In genomic region chr17:4006745-4007211, GRCh38 we compare ENCODE assay signal across 18 cellular contexts. TPM values are rescaled to one million over a fixed set of nuclear protein-coding genes. Genes with fewer than 3 reads are reported as not detected.
DNase-seq lines count a peak whose midpoint lies in the region; ATAC-seq and TF ChIP-seq lines count a peak whose summit lies in the region.
"Had no signal": no experiment of that assay in that cellular context is flagged by ENCODE, and none has a peak within 500 bp of the region (broad histone marks: within the 10 kb centered on the region; RNA-seq: fewer than 3 reads in every experiment).

No MANE protein-coding gene starts in this region.

- peaks cover 20% of the 10 kb centered on the region for H3K36me3 Mint-ChIP-seq in endothelial cell (ENCODE audit: low read depth, unreplicated experiment)
- peaks cover 41% of the 10 kb centered on the region for H3K36me3 Mint-ChIP-seq in nephron progenitor cell (ENCODE audit: low read depth)
- H3K36me3 Mint-ChIP-seq in stimulated activated naive B cell treated with anti-CD40 and anti-IgM and Interleukin-4, amounts not matched to agents 10 μg/mL and 1 μg/mL and 100 μg/mL, for 72 hours, result peaks cover 40 to 53% of the 10 kb centered on the region in 2 donors

- H3K4me1 Mint-ChIP-seq in endothelial cell (ENCODE audit: unreplicated experiment) (peaks cover 15% of the 10 kb centered on the region), nephron progenitor cell (peaks cover 45% of the 10 kb centered on the region)
- H3K4me1 Mint-ChIP-seq in stimulated activated naive B cell treated with anti-CD40 and anti-IgM and Interleukin-4, amounts not matched to agents 10 μg/mL and 1 μg/mL and 100 μg/mL, for 72 hours, result peaks cover 20 to 34% of the 10 kb centered on the region in 2 donors

- H3K27me3 Mint-ChIP-seq in endothelial cell (ENCODE audit: unreplicated experiment) (peaks cover 14% of the 10 kb centered on the region), nephron progenitor cell (ENCODE audit: low read depth, poor library complexity) (peaks cover 9% of the 10 kb centered on the region)
- no peaks in the 10 kb centered on the region for H3K27me3 Mint-ChIP-seq in stimulated activated naive B cell treated with anti-CD40 and anti-IgM and Interleukin-4, amounts not matched to agents 10 μg/mL and 1 μg/mL and 100 μg/mL, for 72 hours
- H3K27me3 Mint-ChIP-seq: activated CD4-positive, alpha-beta memory T cell treated with anti-CD3 and anti-CD28 coated beads for 36 hours had no signal

- H3K9me3 Mint-ChIP-seq in endothelial cell (ENCODE audit: unreplicated experiment), result no peaks in the 10 kb centered on the region
- no peaks in the 10 kb centered on the region for H3K9me3 Mint-ChIP-seq in nephron progenitor cell
- no peaks in the 10 kb centered on the region for H3K9me3 Mint-ChIP-seq in stimulated activated naive B cell treated with anti-CD40 and anti-IgM and Interleukin-4, amounts not matched to agents 10 μg/mL and 1 μg/mL and 100 μg/mL, for 72 hours
- H3K9me3 Mint-ChIP-seq: activated CD4-positive, alpha-beta memory T cell treated with anti-CD3 and anti-CD28 coated beads for 36 hours had no signal

- H3K4me3 Mint-ChIP-seq in endothelial cell (ENCODE audit: unreplicated experiment), result peak overlapping the region; percentile 18
- H3K4me3 Mint-ChIP-seq in nephron progenitor cell, result no peak overlapping the region
- no peak overlapping the region for H3K4me3 Mint-ChIP-seq in stimulated activated naive B cell treated with anti-CD40 and anti-IgM and Interleukin-4, amounts not matched to agents 10 μg/mL and 1 μg/mL and 100 μg/mL, for 72 hours
- H3K4me3 Mint-ChIP-seq: activated CD4-positive, alpha-beta memory T cell treated with anti-CD3 and anti-CD28 coated beads for 36 hours had no signal

- peak overlapping the region; percentile 51 to 98 (median 85) for H3K4me2 ChIP-seq in BLaER1 treated with 17β-estradiol and CSF1 and Interleukin-3, amounts not matched to agents 10 nM and 100 nM

- DNase-seq in endothelial cell (ENCODE audit: low spot score), result no peak
- no peak for DNase-seq in nephron progenitor cell
- DNase-seq in germinal center (ENCODE audit: low spot score), result no peak
- DNase-seq in stimulated activated naive B cell treated with anti-CD40 and anti-IgM and Interleukin-4, amounts not matched to agents 10 μg/mL and 1 μg/mL and 100 μg/mL, for 72 hours, result no peak
- DNase-seq: activated CD4-positive, alpha-beta memory T cell treated with anti-CD3 and anti-CD28 coated beads for 36 hours; dorsolateral prefrontal cortex; hippocampal formation; NCI-H1048; NCI-H2107; NCI-H526; psoas muscle; stimulated activated CD4-positive, alpha-beta T cell treated with anti-CD3 and anti-CD28 coated beads, Interleukin-12 subunit alpha, Interleukin-12 subunit beta, amount 100 ng/mL, for 4 hours had no signal

- ATAC-seq in GM19035 (IDR thresholded peaks at IDR 0.05; ENCODE audit: unreplicated experiment), result no peak
- no peak for ATAC-seq in stimulated activated naive B cell treated with anti-CD40 and anti-IgM and Interleukin-4, amounts not matched to agents 10 μg/mL and 1 μg/mL and 100 μg/mL, for 72 hours (replicated peaks)
- ATAC-seq in GM21786 (IDR thresholded peaks at IDR 0.05; ENCODE audit: unreplicated experiment), result no peak
- ATAC-seq: psoas muscle had no signal

- H3K9ac ChIP-seq in BLaER1 treated with 17β-estradiol and CSF1 and Interleukin-3, amounts not matched to agents 10 nM and 100 nM, result peak overlapping the region in 7 of 11 experiments; percentile 18 to 54 (median 47); a peak in 12 of 22 replicates
- H3K9ac ChIP-seq in HUES48 (ENCODE audit: low read depth, low read length), result no peak overlapping the region

- peak overlapping the region in 5 of 11 experiments; percentile 8 to 50 (median 30); a peak in 6 of 22 replicates for H3K27ac ChIP-seq in BLaER1 treated with 17β-estradiol and CSF1 and Interleukin-3, amounts not matched to agents 10 nM and 100 nM
- H3K27ac ChIP-seq in HUES48 (ENCODE audit: low read depth, low read length), result peak overlapping the region; percentile 25
- H3K27ac ChIP-seq: psoas muscle, vagina had no signal

- no peaks in the 10 kb centered on the region; a peak in 1 of 22 replicates for H3K27me3 ChIP-seq in BLaER1 treated with 17β-estradiol and CSF1 and Interleukin-3, amounts not matched to agents 10 nM and 100 nM
- no peaks in the 10 kb centered on the region for H3K27me3 ChIP-seq in HUES48 (ENCODE audit: control insufficient read depth, insufficient read depth, low read length)
- H3K27me3 ChIP-seq: dorsolateral prefrontal cortex, vagina had no signal

- H3K4me1 ChIP-seq in BLaER1 treated with 17β-estradiol and CSF1 and Interleukin-3, amounts not matched to agents 10 nM and 100 nM, result peaks cover 56 to 82% (median 77%) of the 10 kb centered on the region in 10 experiments
- 0 out of 2 replicates have a peak, but pooled peaks cover 3% of the 10 kb centered on the region for H3K4me1 ChIP-seq in HUES48 (ENCODE audit: control insufficient read depth, insufficient read depth, low read length)
- H3K4me1 ChIP-seq: HAP-1 had no signal

- H3K4me3 ChIP-seq in BLaER1 treated with 17β-estradiol and CSF1 and Interleukin-3, amounts not matched to agents 10 nM and 100 nM, result peak overlapping the region in 3 of 10 experiments; percentile 5 to 26 (median 25); a peak in 3 of 20 replicates
- H3K4me3 ChIP-seq in HUES48 (ENCODE audit: low read depth, low read length), result no peak overlapping the region
- H3K4me3 ChIP-seq: dorsolateral prefrontal cortex, HAP-1, psoas muscle, vagina had no signal

- H3K36me3 ChIP-seq in BLaER1 treated with 17β-estradiol and CSF1 and Interleukin-3, amounts not matched to agents 10 nM and 100 nM, result peaks cover 27 to 70% (median 46%) of the 10 kb centered on the region in 11 experiments
- H3K36me3 ChIP-seq in HUES48 (ENCODE audit: control insufficient read depth, insufficient read depth, low read length), result peaks cover 44% of the 10 kb centered on the region

- no peaks in the 10 kb centered on the region for H3K9me3 ChIP-seq in BLaER1 treated with 17β-estradiol and CSF1 and Interleukin-3, amounts not matched to agents 10 nM and 100 nM (replicated peaks in 1 of 11)
- no peaks in the 10 kb centered on the region for H3K9me3 ChIP-seq in HUES48 (ENCODE audit: control insufficient read depth, insufficient read depth, low read length)
- H3K9me3 ChIP-seq: HAP-1, psoas muscle, vagina had no signal

- H3K27ac Mint-ChIP-seq in endothelial cell (ENCODE audit: unreplicated experiment) (peak overlapping the region; percentile 39), nephron progenitor cell (peak overlapping the region; percentile 24)
- no peak overlapping the region for H3K27ac Mint-ChIP-seq in stimulated activated naive B cell treated with anti-CD40 and anti-IgM and Interleukin-4, amounts not matched to agents 10 μg/mL and 1 μg/mL and 100 μg/mL, for 72 hours
- H3K27ac Mint-ChIP-seq: activated CD4-positive, alpha-beta memory T cell treated with anti-CD3 and anti-CD28 coated beads for 36 hours had no signal

- peaks cover 18 to 72% (median 40%) of the 10 kb centered on the region in 11 experiments; a peak in 20 of 22 replicates for H4K20me1 ChIP-seq in BLaER1 treated with 17β-estradiol and CSF1 and Interleukin-3, amounts not matched to agents 10 nM and 100 nM

- TF ChIP-seq CTCF in endothelial cell (IDR thresholded peaks at IDR 0.05; ENCODE audit: unreplicated experiment) (no peak), nephron progenitor cell (IDR thresholded peaks at IDR 0.05) (no peak)

RNA-seq across cellular contexts. Expression of gene ATP2A3, which starts 42.5 kb away (rescaled TPM):
- total RNA-seq in endothelial cell (ENCODE audit: unreplicated experiment), result 116 TPM
